ENCODE assay signal across 8 cellular contexts in the genomic region with DNA sequence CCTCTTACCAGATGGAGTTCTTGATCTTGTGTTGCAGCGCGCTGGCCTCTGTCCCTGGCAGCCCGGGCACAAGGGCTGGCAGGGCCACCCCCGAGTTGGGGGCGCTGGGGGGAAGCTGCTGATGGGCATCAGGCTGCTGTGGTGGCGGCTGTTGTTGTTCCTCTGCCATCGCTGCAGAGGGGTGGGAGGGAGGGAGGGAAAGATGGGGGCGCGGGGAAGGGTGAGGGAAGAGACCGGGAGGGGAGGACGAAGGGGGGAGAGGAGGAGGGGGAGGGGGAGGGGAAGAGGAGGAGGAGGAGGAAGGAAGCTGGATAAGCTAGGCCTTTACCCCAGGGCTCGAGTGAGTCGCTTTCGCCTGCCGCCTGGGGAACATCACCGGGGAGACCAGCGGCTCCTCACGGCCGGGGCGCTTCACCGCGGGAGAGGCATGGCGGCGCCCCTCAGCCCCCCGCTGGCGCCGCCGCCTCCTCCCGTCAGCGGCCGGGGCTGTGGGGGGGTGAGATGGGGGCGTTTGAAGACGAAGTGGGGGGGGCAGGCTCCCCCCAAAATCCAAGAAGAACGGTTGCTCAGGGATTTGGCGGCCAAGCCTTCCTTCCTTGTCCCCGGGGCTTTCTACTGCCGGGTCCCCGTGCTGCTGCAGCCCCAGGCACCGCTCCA. TPM values are rescaled to one million over a fixed set of nuclear protein-coding genes. Genes with fewer than 3 reads are reported as not detected.
DNase-seq lines count a peak whose midpoint lies in the region; ATAC-seq and TF ChIP-seq lines count a peak whose summit lies in the region.

No MANE protein-coding gene starts in this region.

- no peak for TF ChIP-seq EP300 in stomach (IDR thresholded peaks at IDR 0.05)

- DNase-seq in GM03348 (ENCODE audit: low spot score) (peak; percentile 54), NCI-H748 treated with DMSO at 0.1 percent for 48 hours (lab: John Stamatoyannopoulos, UW) (peak; percentile 12), activated T-cell treated with anti-CD3 and anti-CD28 coated beads for 48 hours (ENCODE audit: low read depth) (peak; percentile 24), fibroblast of mammary gland (ENCODE audit: low read depth) (peak; percentile 40), naive B cell (peak; percentile 27), stomach (peak; percentile 31)

- no peaks in the 10 kb centered on the region for H3K27me3 Mint-ChIP-seq in naive B cell

- H3K9me3 Mint-ChIP-seq in naive B cell = no peaks in the 10 kb centered on the region

- no peaks in the 10 kb centered on the region for H3K9me3 ChIP-seq in stomach

- intact Hi-C loops in stomach (cut with DNase I; ENCODE audit: low total_unique reads) = loop anchor here (10.0 kb wide), 1 partner anchor 182 kb away; no protein-coding TSS in a partner anchor

- H3K36me3 Mint-ChIP-seq in naive B cell = no peaks in the 10 kb centered on the region

- peaks cover 34 to 53% (median 41%) of the 10 kb centered on the region in 4 donors for H3K4me1 ChIP-seq in stomach

- peak overlapping the region in 2 of 6 donors; percentile 77 to 94 for H3K27ac Mint-ChIP-seq in naive B cell

- peaks cover 21 to 44% (median 23%) of the 10 kb centered on the region in 3 donors for H3K4me1 Mint-ChIP-seq in naive B cell

- peak; percentile 23 for ATAC-seq in HG02840 (IDR thresholded peaks at IDR 0.05; ENCODE audit: low FRiP score, unreplicated experiment)
- ATAC-seq in naive B cell (ENCODE audit: low read depth in 2 of 2) = peak; percentile 36 to 37
- no peak for ATAC-seq in GM19328 (IDR thresholded peaks at IDR 0.05; ENCODE audit: unreplicated experiment)

- peak overlapping the region; percentile 76 to 96 (median 88) for H3K4me3 Mint-ChIP-seq in naive B cell

- WGBS in stomach, 5 donors = 0 to 1% (median 0%) methylated on average over 15 to 39 of the region's 39 CpGs

- TF ChIP-seq POLR2A in stomach (IDR thresholded peaks at IDR 0.05) = no peak

- no peak for TF ChIP-seq CTCF in fibroblast of mammary gland (conservative IDR thresholded peaks at IDR 0.05; ENCODE audit: control insufficient read depth, insufficient read depth, low read depth, low read length)
- no peak for TF ChIP-seq CTCF in stomach (IDR thresholded peaks at IDR 0.05)

- H3K4me3 ChIP-seq in fibroblast of mammary gland (ENCODE audit: control insufficient read depth, low read depth, low read length) = peak overlapping the region; percentile 79
- H3K4me3 ChIP-seq in stomach = peak overlapping the region; percentile 76 to 97 (median 94)

- H3K27ac ChIP-seq in stomach = peak overlapping the region; percentile 89 to 97 (median 90)

- no peaks in the 10 kb centered on the region for H3K27me3 ChIP-seq in stomach

- H3K36me3 ChIP-seq in stomach = no peaks in the 10 kb centered on the region

RNA-seq across cellular contexts. Expression of a gene that starts 0.4 kb away (rescaled TPM):
- 1 to 10 TPM; 1.4 to 5.4 (median 3.8) TPM for polyA plus RNA-seq in naive B cell (ENCODE audit: low read depth in 6 of 6)
- total RNA-seq in stomach = 10 to 100 TPM in 3 of 5 donors, 1 to 10 TPM in 1, under 1 TPM in 1; 0.58 to 41.4 (median 11.9) TPM
- polyA plus RNA-seq in stomach = 1 to 10 TPM; 1.1 to 1.6 (median 1.4) TPM
